8 cellular contexts compared by ENCODE assay signal in the genomic region with DNA sequence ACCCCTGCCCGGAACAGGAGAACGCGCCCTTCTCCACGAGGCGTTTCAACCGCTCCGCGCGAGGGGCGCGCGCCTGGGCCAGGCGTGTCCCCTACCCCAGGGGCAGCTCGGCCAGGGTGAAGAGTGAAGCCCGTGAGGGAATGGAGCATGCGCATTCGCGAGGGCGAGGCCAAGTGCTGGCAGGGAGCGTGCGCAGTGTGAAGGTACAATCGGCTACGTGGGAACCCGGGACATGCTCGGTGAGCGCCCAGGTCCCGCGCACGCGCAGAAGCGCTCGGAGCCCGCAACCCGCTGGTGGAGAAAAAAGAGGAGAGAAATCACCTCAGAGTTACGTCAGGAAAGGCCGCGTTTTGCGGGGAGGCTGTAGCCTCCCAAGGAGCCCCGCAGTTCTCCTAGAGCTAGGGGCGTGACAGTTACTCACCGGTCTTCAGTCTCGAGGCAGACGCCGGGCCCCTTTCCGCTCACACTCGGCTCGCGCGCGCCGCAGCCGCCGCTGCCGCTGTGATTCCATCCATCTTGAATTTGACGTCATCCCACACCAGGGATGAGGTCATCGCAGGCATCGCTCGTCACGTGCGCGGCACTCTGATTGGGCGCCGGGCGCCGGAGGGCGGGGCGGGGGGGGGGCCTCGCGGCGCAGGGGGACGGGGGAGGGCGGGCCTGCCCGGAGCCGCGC. TPM values are rescaled to one million over a fixed set of nuclear protein-coding genes. Genes with fewer than 3 reads are reported as not detected.
DNase-seq lines count a peak whose midpoint lies in the region; ATAC-seq, FAIRE-seq and TF ChIP-seq lines count a peak whose summit lies in the region.

A gene (minus strand): TSS at position 530 of the 676 bp plus-strand sequence. CDS start 16,265 bp downstream, outside the sequence.

- intact Hi-C loops in kidney (cut with DNase I), result loop anchor here (10.0 kb wide), 1 partner anchor 95 kb away; no protein-coding TSS in a partner anchor

- H3K4me3 ChIP-seq in kidney (ENCODE audit: low read length in 2 of 2), result peak within 1 kb of the TSS; percentile 76 to 84

- DNase-seq in AG09319 (ENCODE audit: extremely low read depth, low read depth) (peak; percentile 95), NCI-H510A (lab: John Stamatoyannopoulos, UW) (peak; percentile 89), cerebellum (ENCODE audit: low spot score) (peak; percentile 95), kidney (peak; percentile 99)
- DNase-seq in activated CD4-positive, alpha-beta T cell treated with anti-CD3 and anti-CD28 coated beads for 1 hour, result peak; percentile 98
- DNase-seq in stimulated activated CD4-positive, alpha-beta T cell treated with anti-CD3 and anti-CD28 coated beads, Interleukin-15, amount 100 ng/mL, for 24 hours, result peak; percentile 99

- ATAC-seq in GM19043 (IDR thresholded peaks at IDR 0.05; ENCODE audit: low read depth, unreplicated experiment) (peak; percentile 51), HG03378 (IDR thresholded peaks at IDR 0.05; ENCODE audit: unreplicated experiment) (peak; percentile 59)

- H3K4me1 ChIP-seq in kidney (ENCODE audit: control insufficient read depth in 1 of 2, insufficient read depth in 1 of 2, low read depth in 1 of 2, low read length in 2 of 2), result peaks cover 2 to 5% of the 10 kb centered on the region in 2 donors

- peaks cover 0 to 3% of the 10 kb centered on the region in 2 donors for H3K36me3 ChIP-seq in kidney (ENCODE audit: control insufficient read depth in 1 of 2, insufficient read depth in 2 of 2, low read length in 2 of 2)

- no peak for FAIRE-seq in kidney (lab: Jason Lieb, UNC)

- no peak for TF ChIP-seq CTCF in AG09319 (IDR thresholded peaks at IDR 0.05; ENCODE audit: low read depth, low read length)
- no peak for TF ChIP-seq CTCF in kidney (IDR thresholded peaks at IDR 0.05; ENCODE audit: borderline replicate concordance, extremely low read depth, insufficient read depth)

- no peaks in the 10 kb centered on the region for H3K9me3 ChIP-seq in kidney (ENCODE audit: control insufficient read depth in 1 of 2, low read length in 2 of 2)

- H3K27ac ChIP-seq in kidney (ENCODE audit: low read depth in 2 of 2, low read length in 2 of 2), result peak within 1 kb of the TSS; percentile 97 to 98

- H3K9ac ChIP-seq in kidney (ENCODE audit: low read length in 2 of 2), result peak within 1 kb of the TSS; percentile 80 to 85

RNA-seq across cellular contexts. Expression of the gene that starts here (rescaled TPM):
- total RNA-seq in cerebellum (13.3 TPM), kidney (16.0 TPM)
- 2.3 TPM for polyA plus RNA-seq in kidney (ENCODE audit: insufficient read depth, low read depth, low replicate concordance)

Comparison
In these comparisons a context has a peak if more than half of its experiments do, and no peak if none do; other contexts are left out.
1. Peak in every context shown above with its lines: DNase-seq, ATAC-seq, H3K4me3 ChIP-seq and H3K27ac ChIP-seq.